Comparison of ENCODE assay signal across 6 cellular contexts in the genomic region with DNA sequence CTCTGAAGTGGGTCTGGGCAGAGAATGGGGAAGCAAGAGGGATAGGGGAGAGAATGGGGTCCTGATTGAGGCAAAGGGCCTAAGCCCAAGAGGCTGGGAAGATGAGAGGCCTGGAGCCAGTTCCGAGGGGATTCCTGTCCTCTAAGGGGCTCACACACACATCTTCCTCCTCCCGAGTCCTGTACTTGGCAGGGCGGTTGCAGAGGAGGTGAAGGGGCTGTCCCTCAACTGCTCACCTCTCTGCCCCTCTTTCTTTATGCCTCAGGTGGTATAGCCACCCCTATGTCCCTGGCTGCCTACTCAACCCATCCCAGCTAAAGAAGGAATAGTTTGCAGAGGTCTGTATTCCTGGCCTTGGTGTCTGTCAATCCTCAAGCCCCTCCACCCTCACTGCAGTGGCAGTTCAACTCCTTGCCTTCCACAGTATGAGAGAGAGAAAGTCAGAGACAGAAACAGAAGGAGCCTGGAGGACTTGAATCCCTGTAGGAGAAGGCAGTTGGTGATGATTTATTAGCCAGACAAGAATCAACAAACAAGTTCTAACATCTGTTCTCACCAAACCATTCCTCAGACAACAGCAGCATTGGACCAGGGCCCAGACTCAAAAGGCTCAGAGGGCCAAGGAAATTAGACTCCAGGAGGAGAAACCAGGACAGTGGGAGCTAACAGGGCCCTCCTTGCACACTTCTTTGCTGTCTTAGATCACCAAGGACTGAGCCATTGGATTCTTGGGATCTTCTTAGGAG. TPM values are rescaled to one million over a fixed set of nuclear protein-coding genes. Genes with fewer than 3 reads are reported as not detected.
DNase-seq lines count a peak whose midpoint lies in the region; TF ChIP-seq lines count a peak whose summit lies in the region.

No MANE protein-coding gene starts in this region.

- H3K36me3 ChIP-seq in BJ (ENCODE audit: control insufficient read depth, insufficient read depth, low read length) (no peaks in the 10 kb centered on the region; the same call in 1 of the 2 replicates), SK-N-MC (ENCODE audit: insufficient read depth, low read length) (no peaks in the 10 kb centered on the region; the same call in 1 of the 2 replicates), Karpas-422 (ENCODE audit: insufficient read depth, low read length) (no peaks in the 10 kb centered on the region)

- no peak for TF ChIP-seq CTCF in BJ (IDR thresholded peaks at IDR 0.05; ENCODE audit: insufficient read depth, low read depth, low read length)

- H3K4me3 ChIP-seq in BJ (ENCODE audit: low read depth, low read length) (no peak overlapping the region), SK-N-MC (peak overlapping the region; percentile 15; the same call in 1 of the 2 replicates), Karpas-422 (ENCODE audit: low read length) (no peak overlapping the region)

- H3K79me2 ChIP-seq in Karpas-422 (ENCODE audit: low read length): no peaks in the 10 kb centered on the region

- no peaks in the 10 kb centered on the region for H3K9me3 ChIP-seq in SK-N-MC (ENCODE audit: low read depth, low read length)
- H3K9me3 ChIP-seq in Karpas-422 (ENCODE audit: low read length): no peaks in the 10 kb centered on the region

- POLR2A ChIA-PET in BJ (lab: Charles Lee): no interaction called here

- no peaks in the 10 kb centered on the region for H4K20me1 ChIP-seq in Karpas-422 (ENCODE audit: insufficient read depth, low read depth, low read length)

- H3K27me3 ChIP-seq in BJ (ENCODE audit: control insufficient read depth, insufficient read depth, low read length) (no peaks in the 10 kb centered on the region; the same call in 1 of the 2 replicates), Karpas-422 (ENCODE audit: low read length) (no peaks in the 10 kb centered on the region)

- H3K9ac ChIP-seq in SK-N-MC (ENCODE audit: insufficient read length) (no peak overlapping the region), Karpas-422 (ENCODE audit: low read length) (no peak overlapping the region)

- no peak overlapping the region for H3K4me2 ChIP-seq in Karpas-422 (ENCODE audit: low read depth, low read length, poor library complexity, severe bottlenecking)

- no peaks in the 10 kb centered on the region for H3K9me2 ChIP-seq in Karpas-422 (replicated peaks; ENCODE audit: insufficient read depth, low read length)

- CTCF ChIA-PET in BJ (lab: Yijun Ruan, JAX): interaction anchor here (0.9 to 11.8 kb wide), 8 partner anchors 9 to 122 kb away, joined by 3 to 160 read pairs (median 4); a partner anchor contains a TSS

- H3K27ac ChIP-seq in SK-N-MC (peak overlapping the region; percentile 83), Karpas-422 (ENCODE audit: low read length) (no peak overlapping the region)

- no peaks in the 10 kb centered on the region for H3K4me1 ChIP-seq in Karpas-422 (ENCODE audit: low read length)

- no peak overlapping the region for H2AFZ ChIP-seq in Karpas-422 (ENCODE audit: low read length)

- peak; percentile 76 for DNase-seq in BJ (ENCODE audit: low read depth)
- DNase-seq in SK-N-MC (ENCODE audit: low read depth, low spot score): no peak
- DNase-seq in iris pigment epithelial cell (ENCODE audit: low read depth): peak; percentile 75
- no peak for DNase-seq in Karpas-422
- no peak for DNase-seq in kidney tubule cell (ENCODE audit: low spot score)
- DNase-seq in KG1 (lab: John Stamatoyannopoulos, UW): no peak

RNA-seq across cellular contexts. Expression of a gene that starts 10.7 kb away (rescaled TPM):
- polyA plus RNA-seq in BJ (2011; rRNA removed): 0.17 TPM in 1 of 2 replicates, not detected in the other
- 0.36 TPM in 1 of 2 replicates, not detected in the other for polyA minus RNA-seq in BJ (2011; rRNA and poly(A)+ RNA removed)
- not detected in 2 replicates for total RNA-seq in Karpas-422 (2014; rRNA removed; shearing (Covaris generic); ENCODE audit: low replicate concordance)

RNA-seq across cellular contexts. Expression of a gene that starts 38.6 kb away (rescaled TPM):
- polyA plus RNA-seq in BJ (2011; rRNA removed): 60.3 and 93.6 TPM in 2 replicates
- polyA minus RNA-seq in BJ (2011; rRNA and poly(A)+ RNA removed): 62.6 and 103 TPM in 2 replicates
- 39.6 and 50.0 TPM in 2 replicates for total RNA-seq in Karpas-422 (2014; rRNA removed; shearing (Covaris generic); ENCODE audit: low replicate concordance)

RNA-seq across cellular contexts. Expression of a gene that starts 53.0 kb away (rescaled TPM):
- polyA plus RNA-seq in BJ (2011; rRNA removed): not detected in 2 replicates
- not detected in 2 replicates for polyA minus RNA-seq in BJ (2011; rRNA and poly(A)+ RNA removed)
- not detected in 2 replicates for total RNA-seq in Karpas-422 (2014; rRNA removed; shearing (Covaris generic); ENCODE audit: low replicate concordance)

RNA-seq across cellular contexts. Expression of a gene that starts 54.5 kb away (rescaled TPM):
- polyA plus RNA-seq in BJ (2011; rRNA removed): 179 and 180 TPM in 2 replicates
- polyA minus RNA-seq in BJ (2011; rRNA and poly(A)+ RNA removed): 74.3 and 87.1 TPM in 2 replicates
- total RNA-seq in Karpas-422 (2014; rRNA removed; shearing (Covaris generic); ENCODE audit: low replicate concordance): 191 and 237 TPM in 2 replicates

RNA-seq across cellular contexts. Expression of a gene that starts 54.7 kb away (rescaled TPM):
- polyA plus RNA-seq in BJ (2011; rRNA removed): 0.02 TPM in 1 of 2 replicates, not detected in the other
- polyA minus RNA-seq in BJ (2011; rRNA and poly(A)+ RNA removed): not detected in 2 replicates
- not detected in 2 replicates for total RNA-seq in Karpas-422 (2014; rRNA removed; shearing (Covaris generic); ENCODE audit: low replicate concordance)

Comparison
In these comparisons a context has a peak if more than half of its experiments do, and no peak if none do; other contexts are left out.
1. DNase-seq: peak in BJ (single experiment) and iris pigment epithelial cell (single experiment); none in SK-N-MC (single experiment), Karpas-422 (single experiment), kidney tubule cell (single experiment) and KG1 (single experiment).